Comparison of ENCODE assay signal across 9 cellular contexts in the genomic region with DNA sequence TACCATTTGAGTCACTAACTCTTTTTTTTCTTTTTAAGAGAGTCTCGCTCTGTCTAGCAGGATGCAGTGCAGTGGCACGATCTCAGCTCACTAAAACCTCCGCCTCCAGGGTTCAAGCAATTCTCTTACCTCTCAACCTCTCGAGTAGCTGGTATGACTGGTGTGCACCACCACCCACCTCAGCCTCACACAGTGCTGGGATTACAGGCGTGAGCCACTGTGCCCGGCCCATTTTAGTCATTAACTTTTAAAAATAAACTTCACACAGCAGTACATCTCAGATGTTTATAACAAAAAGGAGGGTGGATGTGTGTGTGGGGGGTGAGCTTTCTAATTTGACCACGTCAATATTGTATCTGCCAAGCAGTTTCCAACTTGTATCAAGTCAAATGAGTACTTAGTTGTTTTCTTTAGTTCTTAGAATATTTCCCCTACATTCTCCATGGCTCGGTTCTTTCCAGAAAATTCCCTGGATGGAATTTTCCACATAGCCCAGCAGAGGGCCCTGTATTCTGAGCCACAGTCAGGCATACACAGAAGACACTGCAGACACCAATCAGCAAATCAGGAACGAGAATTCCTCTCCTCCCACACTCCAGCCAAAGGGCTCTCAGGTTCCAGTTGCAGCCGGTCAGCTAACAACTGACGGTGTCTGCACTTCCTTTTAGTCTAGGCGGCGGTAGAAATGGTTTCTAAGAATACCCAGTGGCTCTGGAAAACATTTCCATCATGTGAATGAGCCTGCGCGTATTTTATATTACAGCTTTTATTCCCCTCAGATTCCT. TPM values are rescaled to one million over a fixed set of nuclear protein-coding genes. Genes with fewer than 3 reads are reported as not detected.
A peak's percentile ranks its signal among the peaks of the same experiment; 100 is the strongest.
DNase-seq lines count a peak whose midpoint lies in the region; ATAC-seq, FAIRE-seq and TF ChIP-seq lines count a peak whose summit lies in the region.
"Had no signal": no experiment of that assay in that cellular context is flagged by ENCODE, and none has a peak within 500 bp of the region (broad histone marks: within the 10 kb centered on the region; RNA-seq: fewer than 3 reads in every experiment).

No MANE protein-coding gene starts in this region.

- peak; percentile 92 for FAIRE-seq in astrocyte (lab: Jason Lieb, UNC)

- H3K27ac ChIP-seq in astrocyte (ENCODE audit: low read depth, low read length): no peak overlapping the region

- no peak overlapping the region for H3K4me3 Mint-ChIP-seq in astrocyte (ENCODE audit: unreplicated experiment)
- H3K4me3 Mint-ChIP-seq: natural killer cell treated with Interleukin-12 subunit alpha and Interleukin-12 subunit beta and Interleukin-15 and Interleukin-18, amount 100 ng/mL, for 72 hours had no signal

- no peaks in the 10 kb centered on the region for H3K79me2 ChIP-seq in astrocyte (ENCODE audit: insufficient read depth, low read length)

- no peaks in the 10 kb centered on the region for H4K20me1 ChIP-seq in astrocyte (ENCODE audit: insufficient read depth, low read length)

- no peaks in the 10 kb centered on the region for H3K9me3 ChIP-seq in astrocyte (ENCODE audit: insufficient read depth, low read depth, low read length)

- ATAC-seq in left ventricle myocardium superior: peak; percentile 99
- no peak for ATAC-seq in GM18868 (IDR thresholded peaks at IDR 0.05; ENCODE audit: unreplicated experiment)
- no peak for ATAC-seq in HG03432 (IDR thresholded peaks at IDR 0.05; ENCODE audit: unreplicated experiment)

- no peaks in the 10 kb centered on the region for H3K36me3 Mint-ChIP-seq in astrocyte (ENCODE audit: low read depth, unreplicated experiment)
- H3K36me3 Mint-ChIP-seq: natural killer cell treated with Interleukin-12 subunit alpha and Interleukin-12 subunit beta and Interleukin-15 and Interleukin-18, amount 100 ng/mL, for 72 hours had no signal

- no peaks in the 10 kb centered on the region for H3K9me3 Mint-ChIP-seq in astrocyte (ENCODE audit: unreplicated experiment)
- H3K9me3 Mint-ChIP-seq: natural killer cell treated with Interleukin-12 subunit alpha and Interleukin-12 subunit beta and Interleukin-15 and Interleukin-18, amount 100 ng/mL, for 72 hours had no signal

- peak overlapping the region; percentile 48 for H3K4me2 ChIP-seq in astrocyte (ENCODE audit: low read length)

- H3K27ac Mint-ChIP-seq in astrocyte (ENCODE audit: unreplicated experiment): peak overlapping the region; percentile 80
- H3K27ac Mint-ChIP-seq: natural killer cell treated with Interleukin-12 subunit alpha and Interleukin-12 subunit beta and Interleukin-15 and Interleukin-18, amount 100 ng/mL, for 72 hours had no signal

- H3K9ac ChIP-seq in astrocyte (ENCODE audit: low read length): peak overlapping the region; percentile 49

- intact Hi-C loops in left ventricle myocardium superior (cut with micrococcal nuclease): no loop called here
- intact Hi-C loops in posterior cingulate gyrus (cut with DNase I): no loop called here

- DNase-seq in AG08395 (ENCODE audit: low spot score) (peak; percentile 94), HCEC 1CT (peak; percentile 87), NCI-H460 (ENCODE audit: extremely low read depth, low read depth) (peak; percentile 89), astrocyte (ENCODE audit: low read depth) (peak; percentile 85), left ventricle myocardium superior (peak; percentile 61), posterior cingulate gyrus (peak in 8 of 10 donors; percentile 46 to 95 (median 63))

- H3K27me3 Mint-ChIP-seq in astrocyte (ENCODE audit: low read depth, unreplicated experiment): no peaks in the 10 kb centered on the region
- H3K27me3 Mint-ChIP-seq: natural killer cell treated with Interleukin-12 subunit alpha and Interleukin-12 subunit beta and Interleukin-15 and Interleukin-18, amount 100 ng/mL, for 72 hours had no signal

- H2AFZ ChIP-seq in astrocyte (ENCODE audit: low read depth, low read length): peak overlapping the region; percentile 60

- H3K4me3 ChIP-seq in astrocyte (ENCODE audit: insufficient read depth, low read depth, low read length): no peak overlapping the region

- peak; percentile 58 for TF ChIP-seq CTCF in astrocyte (IDR thresholded peaks at IDR 0.05; ENCODE audit: insufficient read depth, low read depth, low read length)

- no peaks in the 10 kb centered on the region for H3K36me3 ChIP-seq in astrocyte (ENCODE audit: insufficient read depth, low read length)

- H3K4me1 Mint-ChIP-seq in astrocyte (ENCODE audit: low read depth, unreplicated experiment): no peaks in the 10 kb centered on the region

- no peaks in the 10 kb centered on the region for H3K4me1 ChIP-seq in astrocyte (ENCODE audit: insufficient read depth, low read length)

- H3K27me3 ChIP-seq in astrocyte (ENCODE audit: insufficient read depth, low read length): no peaks in the 10 kb centered on the region

RNA-seq across cellular contexts. Expression of gene ARAF, which starts 20.1 kb away (rescaled TPM):
- total RNA-seq in NCI-H460 (2014; rRNA removed; shearing (Covaris generic)): 51.6 and 57.0 TPM in 2 replicates
- 67.0 and 69.3 TPM in 2 replicates for polyA plus RNA-seq in NCI-H460 (2014; cell fraction: nucleus; rRNA removed)
- total RNA-seq in astrocyte (44.0 and 48.7 TPM in 2 replicates), left ventricle myocardium superior (78.3 TPM)

RNA-seq across cellular contexts. Expression of gene TIMP1, which starts 41.3 kb away (rescaled TPM):
- total RNA-seq in NCI-H460 (2014; rRNA removed; shearing (Covaris generic)): 657 and 660 TPM in 2 replicates
- polyA plus RNA-seq in NCI-H460 (2014; cell fraction: nucleus; rRNA removed): 129 and 150 TPM in 2 replicates
- 479 and 678 TPM in 2 replicates for total RNA-seq in astrocyte
- total RNA-seq in left ventricle myocardium superior: 114 TPM

RNA-seq across cellular contexts. Expression of gene ZNF41, which starts 57.9 kb away (rescaled TPM):
- 29.1 and 29.5 TPM in 2 replicates for total RNA-seq in NCI-H460 (2014; rRNA removed; shearing (Covaris generic))
- polyA plus RNA-seq in NCI-H460 (2014; cell fraction: nucleus; rRNA removed): 8.6 and 9.6 TPM in 2 replicates
- total RNA-seq in astrocyte (5.7 and 7.0 TPM in 2 replicates), left ventricle myocardium superior (12.8 TPM)
